Comparison of ENCODE assay signal across 11 cellular contexts in genomic region chr2:95053543-95053942, GRCh38. TPM values are rescaled to one million over a fixed set of nuclear protein-coding genes. Genes with fewer than 3 reads are reported as not detected.
DNase-seq lines count a peak whose midpoint lies in the region; ATAC-seq and TF ChIP-seq lines count a peak whose summit lies in the region.
"Had no signal": no experiment of that assay in that cellular context is flagged by ENCODE, and none has a peak within 500 bp of the region (broad histone marks: within the 10 kb centered on the region; RNA-seq: fewer than 3 reads in every experiment).

No MANE protein-coding gene starts in this region.

- 29 to 33% methylated on average over 11 of the region's 11 CpGs for WGBS in sigmoid colon, 2 donors

- TF ChIP-seq POLR2A in sigmoid colon (IDR thresholded peaks at IDR 0.05): no peak

- peak overlapping the region; percentile 26 for H3K27ac Mint-ChIP-seq in activated T-cell treated with anti-CD3 and anti-CD28 coated beads, Interleukin-2, amount 50 U/mL, for 72 hours
- H3K27ac Mint-ChIP-seq in central memory CD8-positive, alpha-beta T cell (ENCODE audit: low read depth): peak overlapping the region; percentile 38
- H3K27ac Mint-ChIP-seq: activated B cell treated with CpG ODN at 0.5 μM for 24 hours; stimulated activated effector memory CD8-positive, alpha-beta T cell treated with anti-CD3 and anti-CD28 coated beads, Interleukin-12 subunit alpha, Interleukin-12 subunit beta, amount 100 ng/mL, for 72 hours had no signal

- H3K9me3 Mint-ChIP-seq in activated T-cell treated with anti-CD3 and anti-CD28 coated beads, Interleukin-2, amount 50 U/mL, for 72 hours: no peaks in the 10 kb centered on the region
- no peaks in the 10 kb centered on the region for H3K9me3 Mint-ChIP-seq in central memory CD8-positive, alpha-beta T cell
- H3K9me3 Mint-ChIP-seq: activated B cell treated with CpG ODN at 0.5 μM for 24 hours; stimulated activated effector memory CD8-positive, alpha-beta T cell treated with anti-CD3 and anti-CD28 coated beads, Interleukin-12 subunit alpha, Interleukin-12 subunit beta, amount 100 ng/mL, for 72 hours had no signal

- peak in 1 of 2 donors; percentile 26 for ATAC-seq in activated T-cell treated with anti-CD3 and anti-CD28 coated beads, Interleukin-2, amount 50 U/mL, for 72 hours (replicated peaks in 1 of 2)
- no peak for ATAC-seq in central memory CD8-positive, alpha-beta T cell (replicated peaks; ENCODE audit: extremely low read depth, poor library complexity, severe bottlenecking)
- ATAC-seq in GM21717 (IDR thresholded peaks at IDR 0.05; ENCODE audit: unreplicated experiment): no peak
- no peak for ATAC-seq in HG02981 (IDR thresholded peaks at IDR 0.05; ENCODE audit: unreplicated experiment)
- ATAC-seq: stimulated activated effector memory CD8-positive, alpha-beta T cell treated with anti-CD3 and anti-CD28 coated beads, Interleukin-12 subunit alpha, Interleukin-12 subunit beta, amount 100 ng/mL, for 72 hours had no signal

- TF ChIP-seq CTCF in sigmoid colon (IDR thresholded peaks at IDR 0.05): no peak

- H3K27me3 ChIP-seq in sigmoid colon: peaks cover 0 to 16% (median 0%) of the 10 kb centered on the region in 3 donors

- H3K4me3 ChIP-seq in sigmoid colon: no peak overlapping the region

- TF ChIP-seq EP300 in sigmoid colon (IDR thresholded peaks at IDR 0.05): no peak

- H3K36me3 ChIP-seq in sigmoid colon: no peaks in the 10 kb centered on the region

- peak; percentile 39 to 42 for DNase-seq in activated T-cell treated with anti-CD3 and anti-CD28 coated beads, Interleukin-2, amount 50 U/mL, for 72 hours
- DNase-seq in activated T-cell treated with anti-CD3 and anti-CD28 coated beads, Interleukin-2, amount 50 U/mL, for 1 hour: no peak
- DNase-seq in HT-29 (ENCODE audit: low spot score) (peak; percentile 58), sigmoid colon (peak; percentile 56)
- no peak for DNase-seq in central memory CD8-positive, alpha-beta T cell (ENCODE audit: low spot score in 2 of 2)
- no peak for DNase-seq in activated CD4-positive, CD25-positive, alpha-beta regulatory T cell treated with anti-CD3 and anti-CD28 coated beads, Interleukin-2, amount 50 U/mL, for 72 hours
- DNase-seq: activated B cell treated with CpG ODN at 0.5 μM for 24 hours, mesenchymal stem cell had no signal

- intact Hi-C loops in sigmoid colon (cut with DNase I): no loop called here

- H3K4me3 Mint-ChIP-seq in activated T-cell treated with anti-CD3 and anti-CD28 coated beads, Interleukin-2, amount 50 U/mL, for 72 hours: peak overlapping the region; percentile 14 to 25
- no peak overlapping the region for H3K4me3 Mint-ChIP-seq in central memory CD8-positive, alpha-beta T cell
- H3K4me3 Mint-ChIP-seq: activated B cell treated with CpG ODN at 0.5 μM for 24 hours; stimulated activated effector memory CD8-positive, alpha-beta T cell treated with anti-CD3 and anti-CD28 coated beads, Interleukin-12 subunit alpha, Interleukin-12 subunit beta, amount 100 ng/mL, for 72 hours had no signal

- H3K27ac ChIP-seq in sigmoid colon: no peak overlapping the region

- no peaks in the 10 kb centered on the region for H3K4me1 ChIP-seq in sigmoid colon

- peaks cover 83% of the 10 kb centered on the region for H3K4me1 Mint-ChIP-seq in activated T-cell treated with anti-CD3 and anti-CD28 coated beads, Interleukin-2, amount 50 U/mL, for 72 hours (ENCODE audit: low read depth)
- no peaks in the 10 kb centered on the region for H3K4me1 Mint-ChIP-seq in central memory CD8-positive, alpha-beta T cell

- no peaks in the 10 kb centered on the region for H3K9me3 ChIP-seq in sigmoid colon

- peaks cover 2 to 8% of the 10 kb centered on the region in 2 donors for H3K36me3 Mint-ChIP-seq in activated T-cell treated with anti-CD3 and anti-CD28 coated beads, Interleukin-2, amount 50 U/mL, for 72 hours (ENCODE audit: insufficient read depth in 2 of 2)
- H3K36me3 Mint-ChIP-seq in central memory CD8-positive, alpha-beta T cell (ENCODE audit: insufficient read depth): peaks cover 3% of the 10 kb centered on the region
- H3K36me3 Mint-ChIP-seq: stimulated activated effector memory CD8-positive, alpha-beta T cell treated with anti-CD3 and anti-CD28 coated beads, Interleukin-12 subunit alpha, Interleukin-12 subunit beta, amount 100 ng/mL, for 72 hours had no signal

- H3K27me3 Mint-ChIP-seq in activated T-cell treated with anti-CD3 and anti-CD28 coated beads, Interleukin-2, amount 50 U/mL, for 72 hours (ENCODE audit: low read depth): no peaks in the 10 kb centered on the region
- H3K27me3 Mint-ChIP-seq in central memory CD8-positive, alpha-beta T cell: peaks cover 45% of the 10 kb centered on the region

RNA-seq across cellular contexts. Expression of gene MAL, which starts 28.0 kb away (rescaled TPM):
- 10 to 100 TPM; 92.6 to 93.8 TPM for total RNA-seq in activated T-cell treated with anti-CD3 and anti-CD28 coated beads, Interleukin-2, amount 50 U/mL, for 72 hours
- total RNA-seq in HT-29 (2014; rRNA removed; shearing (Covaris generic)): not detected in 2 replicates
- total RNA-seq in sigmoid colon: 10 to 100 TPM in 3 of 4 donors, 1 to 10 TPM in 1; 7.6 to 28.9 (median 15.9) TPM
- polyA plus RNA-seq in sigmoid colon: 1 to 10 TPM in 2 of 3 donors, under 1 TPM in 1; 0.69 to 8.4 (median 7.4) TPM
- total RNA-seq: activated B cell treated with CpG ODN at 0.5 μM for 24 hours had no signal

Comparison
In these comparisons a context has a peak if more than half of its experiments do, and no peak if none do; other contexts are left out.
1. DNase-seq: peak in activated T-cell treated with anti-CD3 and anti-CD28 coated beads, Interleukin-2, amount 50 U/mL, for 72 hours (2 of 2), HT-29 (single experiment) and sigmoid colon (single experiment); none in activated T-cell treated with anti-CD3 and anti-CD28 coated beads, Interleukin-2, amount 50 U/mL, for 1 hour (single experiment), central memory CD8-positive, alpha-beta T cell (0 of 2) and activated CD4-positive, CD25-positive, alpha-beta regulatory T cell treated with anti-CD3 and anti-CD28 coated beads, Interleukin-2, amount 50 U/mL, for 72 hours (single experiment).